1 cellular context compared by ENCODE assay signal in the genomic region with DNA sequence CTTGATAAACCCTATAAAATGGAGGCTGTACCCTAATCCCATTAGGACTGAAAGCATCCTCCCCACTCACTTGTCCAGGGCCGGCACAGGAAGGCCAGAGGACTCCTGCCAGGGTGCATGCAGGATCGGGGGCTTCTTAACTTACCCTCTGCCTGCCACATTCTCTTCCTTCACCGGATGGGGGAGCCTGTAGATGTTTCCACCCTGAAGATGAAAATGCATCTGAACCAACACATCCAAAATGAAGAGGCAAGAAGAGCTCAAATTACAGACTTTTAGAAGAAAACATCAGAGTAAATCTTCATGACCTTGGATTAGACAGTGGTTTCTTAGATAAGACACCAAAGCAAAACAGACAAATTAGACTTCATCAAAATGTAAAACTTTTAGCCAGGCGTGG.
A peak's percentile ranks its signal among the peaks of the same experiment; 100 is the strongest.
TF ChIP-seq lines count a peak whose summit lies in the region.

No MANE protein-coding gene starts in this region.

TF ChIP-seq in GM12878, 131 proteins besides CTCF, POLR2A, EP300 and RAD21:
- TF ChIP-seq NRF1 (conservative IDR thresholded peaks at IDR 0.05; ENCODE audit: low read depth, low read length) (no peak), EGR1 (IDR thresholded peaks at IDR 0.05; ENCODE audit: borderline replicate concordance in 1 of 2, low read depth in 2 of 2, low read length in 2 of 2) (no peak), ZNF384 (IDR thresholded peaks at IDR 0.05; ENCODE audit: borderline replicate concordance, low read depth, low read length) (no peak), TARDBP (IDR thresholded peaks at IDR 0.05; ENCODE audit: borderline replicate concordance) (no peak), SMC3 (IDR thresholded peaks at IDR 0.05; ENCODE audit: borderline replicate concordance, low read length) (peak; percentile 22; the same call in 1 of the 2 replicates), YBX1 (IDR thresholded peaks at IDR 0.05) (no peak)
- TF ChIP-seq, protein P1, sequence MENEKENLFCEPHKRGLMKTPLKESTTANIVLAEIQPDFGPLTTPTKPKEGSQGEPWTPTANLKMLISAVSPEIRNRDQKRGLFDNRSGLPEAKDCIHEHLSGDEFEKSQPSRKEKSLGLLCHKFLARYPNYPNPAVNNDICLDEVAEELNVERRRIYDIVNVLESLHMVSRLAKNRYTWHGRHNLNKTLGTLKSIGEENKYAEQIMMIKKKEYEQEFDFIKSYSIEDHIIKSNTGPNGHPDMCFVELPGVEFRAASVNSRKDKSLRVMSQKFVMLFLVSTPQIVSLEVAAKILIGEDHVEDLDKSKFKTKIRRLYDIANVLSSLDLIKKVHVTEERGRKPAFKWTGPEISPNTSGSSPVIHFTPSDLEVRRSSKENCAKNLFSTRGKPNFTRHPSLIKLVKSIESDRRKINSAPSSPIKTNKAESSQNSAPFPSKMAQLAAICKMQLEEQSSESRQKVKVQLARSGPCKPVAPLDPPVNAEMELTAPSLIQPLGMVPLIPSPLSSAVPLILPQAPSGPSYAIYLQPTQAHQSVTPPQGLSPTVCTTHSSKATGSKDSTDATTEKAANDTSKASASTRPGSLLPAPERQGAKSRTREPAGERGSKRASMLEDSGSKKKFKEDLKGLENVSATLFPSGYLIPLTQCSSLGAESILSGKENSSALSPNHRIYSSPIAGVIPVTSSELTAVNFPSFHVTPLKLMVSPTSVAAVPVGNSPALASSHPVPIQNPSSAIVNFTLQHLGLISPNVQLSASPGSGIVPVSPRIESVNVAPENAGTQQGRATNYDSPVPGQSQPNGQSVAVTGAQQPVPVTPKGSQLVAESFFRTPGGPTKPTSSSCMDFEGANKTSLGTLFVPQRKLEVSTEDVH (IDR thresholded peaks at IDR 0.05; ENCODE audit: low read depth, partially characterized antibody) = no peak
- TF ChIP-seq, protein P2, sequence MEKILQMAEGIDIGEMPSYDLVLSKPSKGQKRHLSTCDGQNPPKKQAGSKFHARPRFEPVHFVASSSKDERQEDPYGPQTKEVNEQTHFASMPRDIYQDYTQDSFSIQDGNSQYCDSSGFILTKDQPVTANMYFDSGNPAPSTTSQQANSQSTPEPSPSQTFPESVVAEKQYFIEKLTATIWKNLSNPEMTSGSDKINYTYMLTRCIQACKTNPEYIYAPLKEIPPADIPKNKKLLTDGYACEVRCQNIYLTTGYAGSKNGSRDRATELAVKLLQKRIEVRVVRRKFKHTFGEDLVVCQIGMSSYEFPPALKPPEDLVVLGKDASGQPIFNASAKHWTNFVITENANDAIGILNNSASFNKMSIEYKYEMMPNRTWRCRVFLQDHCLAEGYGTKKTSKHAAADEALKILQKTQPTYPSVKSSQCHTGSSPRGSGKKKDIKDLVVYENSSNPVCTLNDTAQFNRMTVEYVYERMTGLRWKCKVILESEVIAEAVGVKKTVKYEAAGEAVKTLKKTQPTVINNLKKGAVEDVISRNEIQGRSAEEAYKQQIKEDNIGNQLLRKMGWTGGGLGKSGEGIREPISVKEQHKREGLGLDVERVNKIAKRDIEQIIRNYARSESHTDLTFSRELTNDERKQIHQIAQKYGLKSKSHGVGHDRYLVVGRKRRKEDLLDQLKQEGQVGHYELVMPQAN (conservative IDR thresholded peaks at IDR 0.05) = no peak
